Comparison of ENCODE assay signal across 1 cellular context in genomic region chr16:8621572-8622314, GRCh38.
TF ChIP-seq lines count a peak whose summit lies in the region.

A gene with protein sequence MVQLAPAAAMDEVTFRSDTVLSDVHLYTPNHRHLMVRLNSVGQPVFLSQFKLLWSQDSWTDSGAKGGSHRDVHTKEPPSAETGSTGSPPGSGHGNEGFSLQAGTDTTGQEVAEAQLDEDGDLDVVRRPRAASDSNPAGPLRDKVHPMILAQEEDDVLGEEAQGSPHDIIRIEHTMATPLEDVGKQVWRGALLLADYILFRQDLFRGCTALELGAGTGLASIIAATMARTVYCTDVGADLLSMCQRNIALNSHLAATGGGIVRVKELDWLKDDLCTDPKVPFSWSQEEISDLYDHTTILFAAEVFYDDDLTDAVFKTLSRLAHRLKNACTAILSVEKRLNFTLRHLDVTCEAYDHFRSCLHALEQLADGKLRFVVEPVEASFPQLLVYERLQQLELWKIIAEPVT (plus strand): TSS chr16:8621698. CDS start chr16:8625666, 3,968 bp downstream.

TF ChIP-seq in HepG2, 621 proteins besides CTCF, POLR2A, EP300 and RAD21 (continued from another document and continues in another):
- TF ChIP-seq FOXP4 (CRISPR knock-in tag; IDR thresholded peaks at IDR 0.05) (peak; percentile 48; the same call in 1 of the 2 replicates), ZNF609 (CRISPR knock-in tag; IDR thresholded peaks at IDR 0.05; ENCODE audit: borderline replicate concordance) (0 out of 2 replicates have a peak, but pooled peaks have one; percentile 4), ZMYM3 (CRISPR knock-in tag; IDR thresholded peaks at IDR 0.05) (no peak), HCFC1 (IDR thresholded peaks at IDR 0.05; ENCODE audit: low read depth, low read length) (peak; percentile 39), ZFP37 (CRISPR knock-in tag; IDR thresholded peaks at IDR 0.05; ENCODE audit: borderline replicate concordance) (no peak; the same call in 1 of the 2 replicates), ZNF20 (CRISPR knock-in tag; IDR thresholded peaks at IDR 0.05) (no peak), BRD4 (CRISPR knock-in tag; IDR thresholded peaks at IDR 0.05) (peak; percentile 99), ZFP36 (IDR thresholded peaks at IDR 0.05; ENCODE audit: borderline replicate concordance, low read depth, low read length, partially characterized antibody) (no peak), ZNF274 (CRISPR knock-in tag; IDR thresholded peaks at IDR 0.05) (peak; percentile 96), FOXK1 (CRISPR knock-in tag; IDR thresholded peaks at IDR 0.05; ENCODE audit: borderline replicate concordance, low read depth) (peak; percentile 66; the same call in 1 of the 2 replicates), ZNF816 (CRISPR knock-in tag; IDR thresholded peaks at IDR 0.05; ENCODE audit: borderline replicate concordance) (peak; percentile 51; the same call in 1 of the 2 replicates), ZNF552 (CRISPR knock-in tag; IDR thresholded peaks at IDR 0.05; ENCODE audit: borderline replicate concordance) (peak; percentile 77), THRA (CRISPR knock-in tag; IDR thresholded peaks at IDR 0.05; ENCODE audit: borderline replicate concordance) (peak; percentile 72; the same call in 1 of the 2 replicates), ERF (CRISPR knock-in tag; IDR thresholded peaks at IDR 0.05) (peak; percentile 93), NFYB (CRISPR knock-in tag; IDR thresholded peaks at IDR 0.05) (peak; percentile 51; the same call in 1 of the 2 replicates), ATF2 (CRISPR knock-in tag; IDR thresholded peaks at IDR 0.05) (no peak; the same call in none of the 2 replicates), ZNF124 (CRISPR knock-in tag; IDR thresholded peaks at IDR 0.05) (peak; percentile 84; the same call in 1 of the 2 replicates), REPIN1 (CRISPR knock-in tag; IDR thresholded peaks at IDR 0.05; ENCODE audit: borderline replicate concordance, low read depth) (peak; percentile 39; the same call in 1 of the 2 replicates), EHMT2 (IDR thresholded peaks at IDR 0.05; ENCODE audit: borderline replicate concordance, low read depth, low read length) (no peak), ZNF367 (CRISPR knock-in tag; IDR thresholded peaks at IDR 0.05; ENCODE audit: borderline replicate concordance) (peak; percentile 90), ZNF704 (CRISPR knock-in tag; IDR thresholded peaks at IDR 0.05; ENCODE audit: borderline replicate concordance) (peak; percentile 80; the same call in 1 of the 2 replicates), KMT2B (CRISPR knock-in tag; IDR thresholded peaks at IDR 0.05) (peak; percentile 86), POLR2AphosphoS5 (IDR thresholded peaks at IDR 0.05; ENCODE audit: low read depth, low read length) (peak; percentile 97), KLF16 (CRISPR knock-in tag; IDR thresholded peaks at IDR 0.05) (peak in 1 of 2 experiments; percentile 88; a peak in 2 of 4 replicates), MAZ (IDR thresholded peaks at IDR 0.05; ENCODE audit: borderline replicate concordance, low read depth, low read length) (no peak), MAZ (CRISPR knock-in tag; IDR thresholded peaks at IDR 0.05; ENCODE audit: low read depth) (peak; percentile 66), NR0B2 (CRISPR knock-in tag; IDR thresholded peaks at IDR 0.05) (peak; percentile 58; the same call in 1 of the 2 replicates)
- TF ChIP-seq, protein P1, sequence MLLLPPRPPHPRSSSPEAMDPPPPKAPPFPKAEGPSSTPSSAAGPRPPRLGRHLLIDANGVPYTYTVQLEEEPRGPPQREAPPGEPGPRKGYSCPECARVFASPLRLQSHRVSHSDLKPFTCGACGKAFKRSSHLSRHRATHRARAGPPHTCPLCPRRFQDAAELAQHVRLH (CRISPR knock-in tag; IDR thresholded peaks at IDR 0.05; ENCODE audit: borderline replicate concordance, low read depth): peak; percentile 78
- TF ChIP-seq, protein P2, sequence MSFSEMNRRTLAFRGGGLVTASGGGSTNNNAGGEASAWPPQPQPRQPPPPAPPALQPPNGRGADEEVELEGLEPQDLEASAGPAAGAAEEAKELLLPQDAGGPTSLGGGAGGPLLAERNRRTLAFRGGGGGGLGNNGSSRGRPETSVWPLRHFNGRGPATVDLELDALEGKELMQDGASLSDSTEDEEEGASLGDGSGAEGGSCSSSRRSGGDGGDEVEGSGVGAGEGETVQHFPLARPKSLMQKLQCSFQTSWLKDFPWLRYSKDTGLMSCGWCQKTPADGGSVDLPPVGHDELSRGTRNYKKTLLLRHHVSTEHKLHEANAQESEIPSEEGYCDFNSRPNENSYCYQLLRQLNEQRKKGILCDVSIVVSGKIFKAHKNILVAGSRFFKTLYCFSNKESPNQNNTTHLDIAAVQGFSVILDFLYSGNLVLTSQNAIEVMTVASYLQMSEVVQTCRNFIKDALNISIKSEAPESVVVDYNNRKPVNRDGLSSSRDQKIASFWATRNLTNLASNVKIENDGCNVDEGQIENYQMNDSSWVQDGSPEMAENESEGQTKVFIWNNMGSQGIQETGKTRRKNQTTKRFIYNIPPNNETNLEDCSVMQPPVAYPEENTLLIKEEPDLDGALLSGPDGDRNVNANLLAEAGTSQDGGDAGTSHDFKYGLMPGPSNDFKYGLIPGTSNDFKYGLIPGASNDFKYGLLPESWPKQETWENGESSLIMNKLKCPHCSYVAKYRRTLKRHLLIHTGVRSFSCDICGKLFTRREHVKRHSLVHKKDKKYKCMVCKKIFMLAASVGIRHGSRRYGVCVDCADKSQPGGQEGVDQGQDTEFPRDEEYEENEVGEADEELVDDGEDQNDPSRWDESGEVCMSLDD (CRISPR knock-in tag; IDR thresholded peaks at IDR 0.05; ENCODE audit: borderline replicate concordance): peak; percentile 67; the same call in 1 of the 2 replicates
- TF ChIP-seq, protein P3, sequence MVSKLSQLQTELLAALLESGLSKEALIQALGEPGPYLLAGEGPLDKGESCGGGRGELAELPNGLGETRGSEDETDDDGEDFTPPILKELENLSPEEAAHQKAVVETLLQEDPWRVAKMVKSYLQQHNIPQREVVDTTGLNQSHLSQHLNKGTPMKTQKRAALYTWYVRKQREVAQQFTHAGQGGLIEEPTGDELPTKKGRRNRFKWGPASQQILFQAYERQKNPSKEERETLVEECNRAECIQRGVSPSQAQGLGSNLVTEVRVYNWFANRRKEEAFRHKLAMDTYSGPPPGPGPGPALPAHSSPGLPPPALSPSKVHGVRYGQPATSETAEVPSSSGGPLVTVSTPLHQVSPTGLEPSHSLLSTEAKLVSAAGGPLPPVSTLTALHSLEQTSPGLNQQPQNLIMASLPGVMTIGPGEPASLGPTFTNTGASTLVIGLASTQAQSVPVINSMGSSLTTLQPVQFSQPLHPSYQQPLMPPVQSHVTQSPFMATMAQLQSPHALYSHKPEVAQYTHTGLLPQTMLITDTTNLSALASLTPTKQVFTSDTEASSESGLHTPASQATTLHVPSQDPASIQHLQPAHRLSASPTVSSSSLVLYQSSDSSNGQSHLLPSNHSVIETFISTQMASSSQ (IDR thresholded peaks at IDR 0.05; ENCODE audit: low read depth): no peak
- TF ChIP-seq, protein P3 (CRISPR knock-in tag; IDR thresholded peaks at IDR 0.05; ENCODE audit: borderline replicate concordance): 0 out of 2 replicates have a peak, but pooled peaks have one; percentile 26
